8 cellular contexts compared by ENCODE assay signal in the genomic region with DNA sequence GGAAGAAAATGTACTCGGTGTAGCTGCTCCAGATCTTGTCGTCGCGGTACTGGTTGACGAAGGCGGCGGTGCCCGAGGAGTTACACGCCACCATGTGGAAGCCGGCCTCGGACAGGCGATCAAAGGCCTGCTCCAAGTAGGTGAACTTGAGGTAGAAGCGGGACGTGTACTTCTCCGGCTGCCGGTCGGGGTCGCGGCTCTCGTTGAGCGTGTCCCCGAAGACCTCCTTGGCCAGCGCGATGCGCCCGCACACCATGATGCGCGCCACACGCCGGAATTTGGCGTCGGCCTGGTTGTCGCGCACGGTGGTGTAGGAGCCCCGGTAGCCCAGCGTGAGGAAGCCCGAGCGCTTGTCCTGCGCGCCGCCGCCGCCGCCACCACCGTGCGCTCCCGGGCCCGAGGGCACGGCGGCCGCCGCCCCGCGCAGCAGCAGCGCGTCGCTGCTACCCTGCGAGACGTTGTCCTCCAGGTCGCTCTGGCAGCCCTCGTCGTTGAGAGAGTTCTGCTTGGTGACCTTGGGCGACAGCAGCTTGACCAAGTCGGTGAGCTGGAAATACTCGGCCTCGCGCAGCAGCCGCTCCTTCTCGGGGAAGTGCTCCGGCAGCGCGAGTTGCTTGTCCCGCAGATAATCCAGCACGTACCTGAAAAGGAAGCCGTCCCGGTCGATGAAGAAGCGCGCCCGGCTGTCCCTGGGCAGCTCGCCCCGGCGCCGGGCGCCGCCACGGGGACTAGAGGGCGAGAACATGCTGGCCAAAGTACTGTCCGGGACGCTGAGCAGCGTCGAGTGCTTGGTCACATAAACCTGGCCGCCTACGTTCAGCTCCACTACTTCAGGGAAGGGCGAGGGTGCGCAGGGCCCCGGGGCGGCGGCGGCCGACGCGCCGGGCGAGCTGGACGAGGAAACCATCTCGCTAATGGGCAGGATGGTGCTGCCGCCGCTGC. TPM values are rescaled to one million over a fixed set of nuclear protein-coding genes. Genes with fewer than 3 reads are reported as not detected.
A peak's percentile ranks its signal among the peaks of the same experiment; 100 is the strongest.
DNase-seq lines count a peak whose midpoint lies in the region; ATAC-seq and TF ChIP-seq lines count a peak whose summit lies in the region.

No MANE protein-coding gene starts in this region.

- TF ChIP-seq CTCF in GM10266 (IDR thresholded peaks at IDR 0.05; ENCODE audit: control insufficient read depth, insufficient read depth, low read depth, missing control alignments), result no peak
- TF ChIP-seq CTCF in parathyroid adenoma (IDR thresholded peaks at IDR 0.05), result no peak

- no peaks in the 10 kb centered on the region for H3K9me3 ChIP-seq in parathyroid adenoma (ENCODE audit: control insufficient read depth, low read length)

- H2AFZ ChIP-seq in parathyroid adenoma, result peak overlapping the region; percentile 83

- H3K79me2 ChIP-seq in parathyroid adenoma, result no peaks in the 10 kb centered on the region

- H3K4me1 ChIP-seq in parathyroid adenoma, result no peaks in the 10 kb centered on the region

- peak; percentile 28 for DNase-seq in GM10266 (ENCODE audit: extremely low spot score)
- DNase-seq in activated naive CD4-positive, alpha-beta T cell treated with anti-CD3 and anti-CD28 coated beads, Interleukin-2, amount 50 U/mL, for 16 hours, result peak; percentile 9
- peak; percentile 50 for DNase-seq in Right ventricle myocardium superior
- no peak for DNase-seq in NOMO-1 treated with dmso at 0.1 percent for 144 hours (lab: John Stamatoyannopoulos, UW; ENCODE audit: unreplicated experiment)
- DNase-seq in Kasumi-1 (lab: John Stamatoyannopoulos, UW), result no peak

- no peak overlapping the region for H3K9ac ChIP-seq in parathyroid adenoma

- peak overlapping the region; percentile 98 for H3K4me2 ChIP-seq in parathyroid adenoma (ENCODE audit: low read length)

- peak; percentile 4 for ATAC-seq in HG02759 (IDR thresholded peaks at IDR 0.05; ENCODE audit: unreplicated experiment)
- peak; percentile 38 for ATAC-seq in Right ventricle myocardium superior (ENCODE audit: poor library complexity)
- ATAC-seq in HG03280 (IDR thresholded peaks at IDR 0.05; ENCODE audit: unreplicated experiment), result no peak

- no peaks in the 10 kb centered on the region for H3K36me3 ChIP-seq in parathyroid adenoma (ENCODE audit: control insufficient read depth, insufficient read depth, low read length)

- peak overlapping the region; percentile 73 for H3K4me3 ChIP-seq in parathyroid adenoma (ENCODE audit: low read depth, low read length)

- intact Hi-C loops in Right ventricle myocardium superior (cut with DNase I), result no loop called here

- peak overlapping the region; percentile 64 for H3K27ac ChIP-seq in parathyroid adenoma

- no peaks in the 10 kb centered on the region for H3K27me3 ChIP-seq in parathyroid adenoma (ENCODE audit: control insufficient read depth, insufficient read depth, low read length)

RNA-seq across cellular contexts. Expression of a gene that starts 0.8 kb away (rescaled TPM):
- 0.08 TPM for total RNA-seq in Right ventricle myocardium superior

Comparison
In these comparisons a context has a peak if more than half of its experiments do, and no peak if none do; other contexts are left out.
1. DNase-seq: peak in GM10266 (single experiment), activated naive CD4-positive, alpha-beta T cell treated with anti-CD3 and anti-CD28 coated beads, Interleukin-2, amount 50 U/mL, for 16 hours (single experiment) and Right ventricle myocardium superior (single experiment); none in NOMO-1 treated with dmso at 0.1 percent for 144 hours (single experiment) and Kasumi-1 (0 of 2).